In the genomic region with DNA sequence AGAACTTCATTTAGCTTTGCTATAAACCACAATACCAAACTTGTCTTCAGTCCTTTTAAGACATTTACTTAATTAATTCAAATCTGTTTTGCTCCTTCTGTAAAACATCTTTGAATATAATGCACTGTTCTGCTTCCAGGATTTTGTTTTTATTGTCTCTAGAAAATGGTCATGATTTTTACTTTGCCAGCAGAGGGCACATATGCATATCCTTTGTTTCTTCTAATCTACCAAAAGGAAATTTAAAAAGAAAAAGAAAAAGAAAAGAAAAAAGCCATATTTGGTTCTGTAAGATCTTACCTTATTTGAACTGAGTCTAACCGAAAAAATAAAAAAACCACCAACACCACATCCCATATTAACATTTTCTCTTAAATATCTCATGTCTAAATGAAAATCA, we compare ENCODE assay signal across 9 cellular contexts.
DNase-seq lines count a peak whose midpoint lies in the region; ATAC-seq, FAIRE-seq and TF ChIP-seq lines count a peak whose summit lies in the region.
"Had no signal": no experiment of that assay in that cellular context is flagged by ENCODE, and none has a peak within 500 bp of the region (broad histone marks: within the 10 kb centered on the region; RNA-seq: fewer than 3 reads in every experiment).

No MANE protein-coding gene starts in this region.

- H3K27ac ChIP-seq in HepG2 (ENCODE audit: extremely low read length, insufficient read depth, low read length) (no peak overlapping the region), right lobe of liver (no peak overlapping the region), PC-3 (ENCODE audit: low read length) (no peak overlapping the region), heart left ventricle (no peak overlapping the region)
- H3K27ac ChIP-seq: SK-N-MC had no signal

- FAIRE-seq in HepG2 (lab: Jason Lieb, UNC), result no peak

- in situ Hi-C loops in HepG2 (cut with HindIII; ENCODE audit: extremely low pct_ligation_motif_present, low pct_unique_long_range_greater_than_20kb), result loop anchor here (10.0 kb wide), 1 partner anchor 270 kb away; no protein-coding TSS in a partner anchor

- DNase-seq in HepG2 (ENCODE audit: low spot score), result no peak
- DNase-seq in right lobe of liver, result no peak
- peak; percentile 50 for DNase-seq in PC-3
- peak; percentile 1 for DNase-seq in fibroblast of the aortic adventitia (ENCODE audit: low read depth)
- no peak for DNase-seq in MG63
- DNase-seq in heart left ventricle, result no peak

- 2% methylated on average over 1 of the region's 1 CpG for WGBS in HepG2 (ENCODE audit: low lambda C conversion rate)
- WGBS in right lobe of liver (ENCODE audit: insufficient coverage, low coverage, low lambda C conversion rate, missing lambda C conversion rate), result 15% methylated on average over 1 of the region's 1 CpG
- 55 to 66% (median 63%) methylated on average over 1 of the region's 1 CpG for WGBS in heart left ventricle, 4 donors

- no TSS peak for BruUV-seq in HepG2 (replicated peaks; lab: Mats Ljungman, UMichigan)
- no TSS peak for BruUV-seq in PC-3 (replicated peaks; lab: Mats Ljungman, UMichigan)

- CTCF ChIA-PET in HepG2 (lab: Yijun Ruan, JAX; ENCODE audit: low intra/inter-chr PET ratio, low total read pairs), result interaction anchor here (1.5 kb wide), 1 partner anchor 268 kb away, joined by 7 read pairs; no protein-coding TSS in a partner anchor
- CTCF ChIA-PET in PC-3 (lab: Charles Lee), result no interaction called here

- TF ChIP-seq EP300 in HepG2 (IDR thresholded peaks at IDR 0.05; ENCODE audit: low read depth in 2 of 2, low read length in 2 of 2) (no peak), HepG2 (CRISPR knock-in tag; IDR thresholded peaks at IDR 0.05; ENCODE audit: borderline replicate concordance) (no peak)

- H2AFZ ChIP-seq in HepG2 (ENCODE audit: low read length) (no peak overlapping the region), PC-3 (ENCODE audit: low read length) (no peak overlapping the region)

- POLR2A ChIA-PET in HepG2 (lab: Yijun Ruan, JAX) (no interaction called here), PC-3 (lab: Charles Lee; ENCODE audit: unreplicated experiment) (no interaction called here)

- H3K4me2 ChIP-seq in HepG2 (ENCODE audit: low read depth, low read length), result no peak overlapping the region
- no peak overlapping the region for H3K4me2 ChIP-seq in PC-3 (ENCODE audit: low read length)

- no peaks in the 10 kb centered on the region for H3K4me1 ChIP-seq in HepG2 (ENCODE audit: insufficient read depth, low read length)
- H3K4me1 ChIP-seq in right lobe of liver, result no peaks in the 10 kb centered on the region
- no peaks in the 10 kb centered on the region; the same call in 1 of the 2 replicates for H3K4me1 ChIP-seq in PC-3 (ENCODE audit: insufficient read depth, low read length)
- H3K4me1 ChIP-seq in heart left ventricle, result peaks cover 0 to 9% (median 0%) of the 10 kb centered on the region in 12 donors

- H3K9ac ChIP-seq in HepG2 (ENCODE audit: insufficient read depth, low read depth, low read length), result no peak overlapping the region
- no peak overlapping the region for H3K9ac ChIP-seq in PC-3 (ENCODE audit: low read length)

- ATAC-seq in HepG2 (no peak), right lobe of liver (no peak), PC-3 (no peak), heart left ventricle (no peak), esophagus mucosa (no peak), HG03354 (IDR thresholded peaks at IDR 0.05; ENCODE audit: poor library complexity, severe bottlenecking, unreplicated experiment) (no peak)

- H3K79me2 ChIP-seq in HepG2 (ENCODE audit: insufficient read depth, low read length), result no peaks in the 10 kb centered on the region
- H3K79me2 ChIP-seq in PC-3 (ENCODE audit: low read length), result no peaks in the 10 kb centered on the region

- H3K9me2 ChIP-seq in PC-3 (replicated peaks; ENCODE audit: low read length), result no peaks in the 10 kb centered on the region

- intact Hi-C loops in HepG2 (cut with micrococcal nuclease; ENCODE audit: unreplicated experiment), result loop anchor here (1.0 kb wide), 1 partner anchor 268 kb away; no protein-coding TSS in a partner anchor
- intact Hi-C loops in right lobe of liver (cut with DNase I), result no loop called here
- intact Hi-C loops in PC-3 (cut with micrococcal nuclease), result loop anchor here (1.0 to 5.0 kb wide), 4 partner anchors 102 to 268 kb away; a partner anchor contains a TSS
- intact Hi-C loops in heart left ventricle (cut with DNase I), result loop anchor here in 4 of 10 donors (5.0 to 10.0 kb wide), 2 partner anchors 267 to 270 kb away; no protein-coding TSS in a partner anchor

- H3F3A ChIP-seq in PC-3 (ENCODE audit: low read length, unreplicated experiment), result no peaks in the 10 kb centered on the region

- H3K36me3 ChIP-seq in HepG2 (replicated peaks in 1 of 2; ENCODE audit: control insufficient read depth in 1 of 2, insufficient read depth in 2 of 2, low read length in 2 of 2) (no peaks in the 10 kb centered on the region), right lobe of liver (no peaks in the 10 kb centered on the region), PC-3 (ENCODE audit: low read depth, low read length) (no peaks in the 10 kb centered on the region), MG63 (no peaks in the 10 kb centered on the region), heart left ventricle (no peaks in the 10 kb centered on the region)

- no peak for TF ChIP-seq POLR2A in HepG2 (IDR thresholded peaks at IDR 0.05; ENCODE audit: insufficient read depth in 1 of 2, low read depth in 2 of 2, low read length in 2 of 2)
- TF ChIP-seq POLR2A in right lobe of liver (IDR thresholded peaks at IDR 0.05), result no peak
- TF ChIP-seq POLR2A in heart left ventricle (IDR thresholded peaks at IDR 0.05), result no peak

- H3K27me3 ChIP-seq in HepG2 (ENCODE audit: control insufficient read depth in 1 of 2, insufficient read depth in 2 of 2, low read length in 2 of 2), result no peaks in the 10 kb centered on the region
- no peaks in the 10 kb centered on the region for H3K27me3 ChIP-seq in right lobe of liver
- 0 out of 2 replicates have a peak, but pooled peaks cover 7% of the 10 kb centered on the region for H3K27me3 ChIP-seq in PC-3 (ENCODE audit: low read length)
- no peaks in the 10 kb centered on the region for H3K27me3 ChIP-seq in MG63
- H3K27me3 ChIP-seq in heart left ventricle, result no peaks in the 10 kb centered on the region

- H3K4me3 ChIP-seq in HepG2 (replicated peaks in 1 of 3; ENCODE audit: insufficient read depth in 1 of 3, low read depth in 2 of 3, low read length in 3 of 3), result no peak overlapping the region
- H3K4me3 ChIP-seq in right lobe of liver, result no peak overlapping the region
- H3K4me3 ChIP-seq in PC-3 (ENCODE audit: low read length), result no peak overlapping the region
- H3K4me3 ChIP-seq in fibroblast of the aortic adventitia (ENCODE audit: low read depth, low read length), result no peak overlapping the region
- no peak overlapping the region for H3K4me3 ChIP-seq in MG63
- no peak overlapping the region for H3K4me3 ChIP-seq in heart left ventricle
- H3K4me3 ChIP-seq: SK-N-MC had no signal

- TF ChIP-seq CTCF in HepG2 (CRISPR knock-in tag; IDR thresholded peaks at IDR 0.05), result no peak
- TF ChIP-seq CTCF in right lobe of liver (IDR thresholded peaks at IDR 0.05), result peak in 2 of 4 donors; percentile 16 to 27
- TF ChIP-seq CTCF in PC-3 (conservative IDR thresholded peaks at IDR 0.05; ENCODE audit: low read depth, low read length), result peak; percentile 75
- no peak for TF ChIP-seq CTCF in fibroblast of the aortic adventitia (IDR thresholded peaks at IDR 0.05; ENCODE audit: insufficient read depth, low read length)
- TF ChIP-seq CTCF in heart left ventricle (IDR thresholded peaks at IDR 0.05), result peak in 3 of 12 donors; percentile 9 to 31 (median 24)

- H4K20me1 ChIP-seq in HepG2 (ENCODE audit: insufficient read depth, low read length) (no peaks in the 10 kb centered on the region), PC-3 (ENCODE audit: low read length) (no peaks in the 10 kb centered on the region)

- no peak for TF ChIP-seq RAD21 in HepG2 (CRISPR knock-in tag; IDR thresholded peaks at IDR 0.05)

- no peaks in the 10 kb centered on the region for H3K9me3 ChIP-seq in HepG2 (ENCODE audit: low read length)
- H3K9me3 ChIP-seq in right lobe of liver, result no peaks in the 10 kb centered on the region
- no peaks in the 10 kb centered on the region for H3K9me3 ChIP-seq in PC-3 (ENCODE audit: low read length)
- H3K9me3 ChIP-seq in MG63, result no peaks in the 10 kb centered on the region
- no peaks in the 10 kb centered on the region for H3K9me3 ChIP-seq in heart left ventricle

TF ChIP-seq in HepG2, 621 proteins besides CTCF, POLR2A, EP300 and RAD21:
- TF ChIP-seq KLF12 (CRISPR knock-in tag; IDR thresholded peaks at IDR 0.05; ENCODE audit: borderline replicate concordance) (no peak), ZNF441 (CRISPR knock-in tag; IDR thresholded peaks at IDR 0.05; ENCODE audit: borderline replicate concordance) (no peak), ZNF260 (CRISPR knock-in tag; IDR thresholded peaks at IDR 0.05; ENCODE audit: borderline replicate concordance, low read depth) (no peak), MAFG (CRISPR knock-in tag; IDR thresholded peaks at IDR 0.05) (no peak), ZSCAN30 (CRISPR knock-in tag; IDR thresholded peaks at IDR 0.05) (no peak), ZNF549 (CRISPR knock-in tag; IDR thresholded peaks at IDR 0.05) (no peak), STAG1 (CRISPR knock-in tag; IDR thresholded peaks at IDR 0.05) (0 out of 2 replicates have a peak, but pooled peaks have one; percentile 13)

Comparison
In these comparisons a context has a peak if more than half of its experiments do, and no peak if none do; other contexts are left out.
1. intact Hi-C loops: an anchor here in HepG2 (1.0 kb wide) and PC-3 (1.0 to 5.0 kb wide); none called in right lobe of liver.
2. DNase-seq: peak in PC-3 (single experiment) and fibroblast of the aortic adventitia (single experiment); none in HepG2 (single experiment), right lobe of liver (0 of 3), MG63 (single experiment) and heart left ventricle (0 of 5).